In genomic region chr9:133666845-133667244, GRCh38 we compare ENCODE assay signal across 21 cellular contexts. TPM values are rescaled to one million over a fixed set of nuclear protein-coding genes. Genes with fewer than 3 reads are reported as not detected.
A peak's percentile ranks its signal among the peaks of the same experiment; 100 is the strongest.
DNase-seq lines count a peak whose midpoint lies in the region; ATAC-seq, FAIRE-seq and TF ChIP-seq lines count a peak whose summit lies in the region.
"Had no signal": no experiment of that assay in that cellular context is flagged by ENCODE, and none has a peak within 500 bp of the region (broad histone marks: within the 10 kb centered on the region; RNA-seq: fewer than 3 reads in every experiment).

No MANE protein-coding gene starts in this region.

- 84% methylated on average over 11 of the region's 11 CpGs; no CpG with 5 or more reads in 1 of the 2 experiments for WGBS in H1 (ENCODE audit: extremely low coverage in 1 of 2, insufficient coverage in 1 of 2, insufficient read length in 1 of 2, insufficient replicate concordance in 2 of 2, low coverage in 1 of 2, low lambda C conversion rate in 2 of 2, missing lambda C conversion rate in 1 of 2), 2 experiments
- WGBS in neuronal stem cell (ENCODE audit: extremely low coverage in 2 of 2, insufficient read length in 2 of 2, insufficient replicate concordance in 1 of 2), 2 donors, result no CpG with 5 or more reads among the region's 11 CpGs
- WGBS in testis, 2 donors, result 81 to 88% methylated on average over 9 to 11 of the region's 11 CpGs

- peak overlapping the region; percentile 63 for H3K27ac Mint-ChIP-seq in CD4-positive, alpha-beta T cell
- H3K27ac Mint-ChIP-seq: GM23338, HFFc6 had no signal

- intact Hi-C loops in CD4-positive, alpha-beta T cell (cut with DNase I, micrococcal nuclease), result no loop called here
- intact Hi-C loops in testis (cut with DNase I; ENCODE audit: low total_unique reads), result no loop called here

- no peak overlapping the region for H3K4me3 ChIP-seq in H1 (ENCODE audit: extremely low read depth in 1 of 4, insufficient read depth in 2 of 4, low read depth in 3 of 4, low read length in 4 of 4)
- no peak overlapping the region for H3K4me3 ChIP-seq in neuronal stem cell (ENCODE audit: low read length in 2 of 2)
- no peak overlapping the region for H3K4me3 ChIP-seq in testis
- H3K4me3 ChIP-seq: GM23338, HAP-1 had no signal

- H3K27ac ChIP-seq in CD4-positive, alpha-beta T cell (ENCODE audit: low read depth, low read length), result no peak overlapping the region
- H3K27ac ChIP-seq in H1 (ENCODE audit: low read depth, low read length) (no peak overlapping the region), neuronal stem cell (replicated peaks; ENCODE audit: low read length) (no peak overlapping the region), testis (no peak overlapping the region)

- H4K20me1 ChIP-seq in H1 (replicated peaks in 1 of 2; ENCODE audit: control insufficient read depth in 1 of 2, insufficient read depth in 2 of 2, low read length in 2 of 2), result no peaks in the 10 kb centered on the region

- DNase-seq in CD4-positive, alpha-beta T cell, result no peak
- DNase-seq in SK-N-DZ (ENCODE audit: low spot score) (peak; percentile 55), H1 (ENCODE audit: low read depth in 1 of 2, low spot score in 2 of 2) (no peak), neuronal stem cell (ENCODE audit: low spot score) (no peak), NCI-H526 (lab: John Stamatoyannopoulos, UW) (no peak), iPS-NIHi7 (ENCODE audit: extremely low spot score) (no peak), testis (no peak)
- DNase-seq: C1 segment of cervical spinal cord, Calu3, COR-L47, DND-41, HFFc6 had no signal

- H3K27me3 ChIP-seq in CD4-positive, alpha-beta T cell (ENCODE audit: control insufficient read depth, insufficient read depth, low read length), result no peaks in the 10 kb centered on the region
- H3K27me3 ChIP-seq in H1 (replicated peaks in 1 of 4; ENCODE audit: control insufficient read depth in 3 of 4, extremely low read depth in 1 of 4, insufficient read depth in 3 of 4, low read length in 3 of 4), result no peaks in the 10 kb centered on the region; a peak in 1 of 7 replicates
- no peaks in the 10 kb centered on the region for H3K27me3 ChIP-seq in neuronal stem cell (ENCODE audit: control insufficient read depth in 3 of 3, insufficient read depth in 3 of 3, low read depth in 1 of 3, low read length in 3 of 3)
- no peaks in the 10 kb centered on the region for H3K27me3 ChIP-seq in testis

- no peaks in the 10 kb centered on the region for H3K23me2 ChIP-seq in H1 (ENCODE audit: low read depth, low read length)

- no peak overlapping the region for H2BK20ac ChIP-seq in H1 (ENCODE audit: low read length)

- H3K56ac ChIP-seq in H1 (replicated peaks; ENCODE audit: insufficient read length, low read depth, low read length), result no peak overlapping the region

- no peak for TF ChIP-seq RAD21 in H1 (IDR thresholded peaks at IDR 0.05 in 1 of 2, conservative IDR thresholded peaks at IDR 0.05 in 1 of 2; ENCODE audit: low read depth in 2 of 2, low read length in 2 of 2)

- H3K4me2 ChIP-seq in H1 (ENCODE audit: insufficient read depth in 1 of 2, low read depth in 2 of 2, low read length in 2 of 2) (no peak overlapping the region), neuronal stem cell (ENCODE audit: insufficient read depth, low read length, poor library complexity, severe bottlenecking) (no peak overlapping the region)
- H3K4me2 ChIP-seq: GM23338 had no signal

- H2BK12ac ChIP-seq in H1 (ENCODE audit: low read depth, low read length), result no peak overlapping the region
- no peak overlapping the region for H2BK12ac ChIP-seq in neuronal stem cell (ENCODE audit: low read length)

- H2AFZ ChIP-seq in H1 (ENCODE audit: low read length), result no peak overlapping the region
- no peak overlapping the region for H2AFZ ChIP-seq in neuronal stem cell (ENCODE audit: low read length)
- H2AFZ ChIP-seq: GM23338 had no signal

- H2BK15ac ChIP-seq in H1 (ENCODE audit: low read length), result no peak overlapping the region
- H2BK15ac ChIP-seq in neuronal stem cell (ENCODE audit: low read length), result peak overlapping the region; percentile 55

- no peak for ATAC-seq in CD4-positive, alpha-beta T cell (ENCODE audit: poor library complexity)
- ATAC-seq: GM23338 had no signal

- H4K8ac ChIP-seq in H1 (ENCODE audit: extremely low read depth, insufficient read depth, low read length), result 0 out of 2 replicates have a peak overlapping the region, but pooled peaks have one; percentile 57
- no peak overlapping the region for H4K8ac ChIP-seq in neuronal stem cell (ENCODE audit: low read depth, low read length)

- POLR2A ChIA-PET in CD4-positive, alpha-beta T cell (lab: Charles Lee), result no interaction called here
- POLR2A ChIA-PET in H1 (lab: Charles Lee; ENCODE audit: partially characterized antibody), result interaction anchor here (0.8 to 2.7 kb wide), 2 partner anchors 10 to 28 kb away, joined by 3 to 7 read pairs; no protein-coding TSS in a partner anchor

- H3K9me3 ChIP-seq in CD4-positive, alpha-beta T cell (ENCODE audit: control insufficient read depth, low read length), result no peaks in the 10 kb centered on the region
- H3K9me3 ChIP-seq in H1 (ENCODE audit: insufficient read depth in 2 of 2, low read depth in 1 of 2, low read length in 1 of 2) (no peaks in the 10 kb centered on the region; a peak in 1 of 4 replicates), neuronal stem cell (replicated peaks in 1 of 2; ENCODE audit: control insufficient read depth in 2 of 2, insufficient read depth in 1 of 2, low read depth in 1 of 2, low read length in 2 of 2) (no peaks in the 10 kb centered on the region), testis (no peaks in the 10 kb centered on the region)
- H3K9me3 ChIP-seq: HAP-1 had no signal

- peaks cover 5% of the 10 kb centered on the region for H3K36me3 Mint-ChIP-seq in CD4-positive, alpha-beta T cell (ENCODE audit: low read depth)

- H4K91ac ChIP-seq in H1 (replicated peaks; ENCODE audit: insufficient read length, low read length) (no peak overlapping the region), neuronal stem cell (ENCODE audit: low read depth, low read length, poor library complexity) (no peak overlapping the region)

- FAIRE-seq in H1 (lab: Jason Lieb, UNC), result no peak
- FAIRE-seq: G401.6, GM12892, GM19239, H54 had no signal

- CTCF ChIA-PET in CD4-positive, alpha-beta T cell (lab: Charles Lee), result no interaction called here
- CTCF ChIA-PET in H1 (lab: Charles Lee; ENCODE audit: partially characterized antibody), result interaction anchor here (0.7 to 1.4 kb wide), 5 partner anchors 7 to 82 kb away, joined by 3 to 5 read pairs (median 3); no protein-coding TSS in a partner anchor

- H3K9me3 Mint-ChIP-seq in CD4-positive, alpha-beta T cell, result no peaks in the 10 kb centered on the region
- H3K9me3 Mint-ChIP-seq: GM23338, HFFc6 had no signal

- H2BK120ac ChIP-seq in H1 (replicated peaks; ENCODE audit: low read depth, low read length), result no peak overlapping the region
- no peak overlapping the region for H2BK120ac ChIP-seq in neuronal stem cell (ENCODE audit: low read depth, low read length)

- H3K4me1 Mint-ChIP-seq in CD4-positive, alpha-beta T cell (ENCODE audit: low read depth), result no peaks in the 10 kb centered on the region
- H3K4me1 Mint-ChIP-seq: GM23338 had no signal

- no peak overlapping the region for H2AK5ac ChIP-seq in H1 (ENCODE audit: low read depth, low read length)
- H2AK5ac ChIP-seq in neuronal stem cell (ENCODE audit: low read depth, low read length), result no peak overlapping the region

- no peak overlapping the region for H4K5ac ChIP-seq in H1 (ENCODE audit: insufficient read length, low read depth, low read length)

- H3K4me1 ChIP-seq in H1 (replicated peaks in 1 of 4; ENCODE audit: control insufficient read depth in 3 of 4, insufficient read depth in 4 of 4, low read length in 3 of 4), result peaks cover 0 to 5% (median 0%) of the 10 kb centered on the region in 4 experiments; a peak in 3 of 7 replicates
- H3K4me1 ChIP-seq in neuronal stem cell (ENCODE audit: control insufficient read depth in 2 of 2, insufficient read depth in 1 of 2, low read depth in 1 of 2, low read length in 2 of 2), result no peaks in the 10 kb centered on the region
- H3K4me1 ChIP-seq in testis, result peaks cover 13% of the 10 kb centered on the region
- H3K4me1 ChIP-seq: HAP-1 had no signal

- no peak overlapping the region for H3K18ac ChIP-seq in H1 (ENCODE audit: extremely low read depth, low read length)
- H3K18ac ChIP-seq in neuronal stem cell (ENCODE audit: low read length), result peak overlapping the region; percentile 76

- H3K79me1 ChIP-seq in H1 (ENCODE audit: low read depth, low read length) (no peaks in the 10 kb centered on the region), neuronal stem cell (ENCODE audit: low read depth, low read length) (no peaks in the 10 kb centered on the region)

- no peak overlapping the region for H3K23ac ChIP-seq in H1 (ENCODE audit: insufficient read length)
- H3K23ac ChIP-seq in neuronal stem cell (ENCODE audit: low read depth, low read length, poor library complexity), result no peak overlapping the region

- TF ChIP-seq CTCF in CD4-positive, alpha-beta T cell (IDR thresholded peaks at IDR 0.05), result no peak
- no peak for TF ChIP-seq CTCF in H1 (IDR thresholded peaks at IDR 0.05; ENCODE audit: control extremely low read depth in 1 of 3, insufficient read depth in 1 of 3, low read depth in 1 of 3, low read length in 3 of 3)
- no peak for TF ChIP-seq CTCF in testis (IDR thresholded peaks at IDR 0.05)

- no peak overlapping the region for H2BK5ac ChIP-seq in H1 (ENCODE audit: low read depth, low read length)
- no peak overlapping the region for H2BK5ac ChIP-seq in neuronal stem cell (ENCODE audit: low read length)

- no peak overlapping the region for H3K4me3 Mint-ChIP-seq in CD4-positive, alpha-beta T cell
- H3K4me3 Mint-ChIP-seq: HFFc6 had no signal

- no peaks in the 10 kb centered on the region for H3K79me2 ChIP-seq in H1 (ENCODE audit: control insufficient read depth in 1 of 2, insufficient read depth in 2 of 2, low read length in 2 of 2)

- H3K14ac ChIP-seq in H1 (ENCODE audit: insufficient read length) (no peak overlapping the region), neuronal stem cell (ENCODE audit: low read length) (no peak overlapping the region)

- H3K9ac ChIP-seq in H1 (replicated peaks in 1 of 4; ENCODE audit: extremely low read depth in 1 of 4, low read depth in 3 of 4, low read length in 3 of 4), result no peak overlapping the region
- no peak overlapping the region for H3K9ac ChIP-seq in neuronal stem cell (ENCODE audit: low read depth, low read length, poor library complexity)

- H3K36me3 ChIP-seq in H1 (ENCODE audit: control insufficient read depth in 2 of 4, insufficient read depth in 4 of 4, low read length in 3 of 4) (no peaks in the 10 kb centered on the region), neuronal stem cell (replicated peaks in 1 of 2; ENCODE audit: control insufficient read depth in 2 of 2, insufficient read depth in 2 of 2, low read length in 2 of 2) (no peaks in the 10 kb centered on the region), testis (ENCODE audit: low read depth, missing control alignments) (no peaks in the 10 kb centered on the region)
- H3K36me3 ChIP-seq: HAP-1 had no signal

- TF ChIP-seq POLR2A in H1 (IDR thresholded peaks at IDR 0.05; ENCODE audit: control extremely low read depth in 1 of 2, low read depth in 2 of 2, low read length in 2 of 2) (no peak), testis (IDR thresholded peaks at IDR 0.05) (no peak)

- TF ChIP-seq EP300 in H1 (IDR thresholded peaks at IDR 0.05; ENCODE audit: borderline replicate concordance in 1 of 2, low read depth in 2 of 2, low read length in 2 of 2), result no peak

- no peaks in the 10 kb centered on the region for H3K27me3 Mint-ChIP-seq in CD4-positive, alpha-beta T cell

- H3K4ac ChIP-seq in H1 (replicated peaks; ENCODE audit: insufficient read length, low read depth, low read length) (no peak overlapping the region), neuronal stem cell (ENCODE audit: low read length) (no peak overlapping the region)

RNA-seq across cellular contexts. Expression of gene DBH, which starts 30.7 kb away (rescaled TPM):
- 1 to 10 TPM; 1.7 to 1.8 TPM for total RNA-seq in CD4-positive, alpha-beta T cell
- 66.7 and 67.7 TPM in 2 replicates for polyA plus RNA-seq in SK-N-DZ (2014; cell fraction: cytosol; rRNA removed)
- 67.3 and 95.0 TPM in 2 replicates for polyA plus RNA-seq in SK-N-DZ (2014; cell fraction: nucleus; rRNA removed)
- 0.29 TPM in 1 of 2 replicates, not detected in the other for total RNA-seq in H1 (2021; fragmentation: NEBNext Ultra II Directional; extraction: Animal tissue kit (Norgen Biotek cat#: 25700))
- polyA plus RNA-seq in H1 (2011; rRNA removed) (0.18 and 0.24 TPM in 2 replicates), testis (ENCODE audit: insufficient read depth, low read depth, low replicate concordance) (not detected)
- polyA plus RNA-seq in H1 (2011; cell fraction: cytosol; rRNA removed), result 0.17 TPM
- polyA plus RNA-seq in H1 (2011; cell fraction: nucleus; rRNA removed), result 0.76 TPM
- polyA plus RNA-seq in H1 (2012, experiment 1 of 2), result 0.11 to 0.53 TPM (median 0.31 TPM) in 4 replicates
- 0.12 TPM for polyA plus RNA-seq in H1 (2012, experiment 2 of 2)
- 0.20 TPM for polyA plus RNA-seq in H1 (2013, experiment 1 of 2)
- 0.26 TPM for polyA plus RNA-seq in H1 (2013, experiment 2 of 2)
- polyA minus RNA-seq in H1 (2011; rRNA and poly(A)+ RNA removed), result 0.10 and 0.22 TPM in 2 replicates
- not detected for polyA minus RNA-seq in H1 (2011; cell fraction: cytosol; rRNA and poly(A)+ RNA removed)
- 0.40 TPM for polyA minus RNA-seq in H1 (2011; cell fraction: nucleus; rRNA and poly(A)+ RNA removed)
- not detected for polyA plus RNA-seq in neuronal stem cell (2013, experiment 1 of 2)
- polyA plus RNA-seq in neuronal stem cell (2013, experiment 2 of 2), result not detected
- total RNA-seq in testis, result under 1 TPM in 1 of 2 donors, not detected in 1; 0.06 TPM
- total RNA-seq: A172, A673, Calu3, HFFc6 had no signal
- polyA plus RNA-seq: BJ had no signal

RNA-seq across cellular contexts. Expression of gene FAM163B, which starts 57.7 kb away (rescaled TPM):
- not detected for total RNA-seq in CD4-positive, alpha-beta T cell
- 3.8 and 5.4 TPM in 2 replicates for polyA plus RNA-seq in SK-N-DZ (2014; cell fraction: cytosol; rRNA removed)
- polyA plus RNA-seq in SK-N-DZ (2014; cell fraction: nucleus; rRNA removed), result 4.3 and 7.0 TPM in 2 replicates
- 0.38 and 0.63 TPM in 2 replicates for total RNA-seq in H1 (2021; fragmentation: NEBNext Ultra II Directional; extraction: Animal tissue kit (Norgen Biotek cat#: 25700))
- polyA plus RNA-seq in H1 (2011; rRNA removed), result 1.0 and 2.6 TPM in 2 replicates
- 1.5 TPM for polyA plus RNA-seq in H1 (2011; cell fraction: cytosol; rRNA removed)
- 3.8 TPM for polyA plus RNA-seq in H1 (2011; cell fraction: nucleus; rRNA removed)
- polyA plus RNA-seq in H1 (2012, experiment 1 of 2), result 0.64 to 2.1 TPM (median 1.3 TPM) in 4 replicates
- 0.38 TPM for polyA plus RNA-seq in H1 (2012, experiment 2 of 2)
- 0.59 TPM for polyA plus RNA-seq in H1 (2013, experiment 1 of 2)
- polyA plus RNA-seq in H1 (2013, experiment 2 of 2), result 0.63 TPM
- polyA minus RNA-seq in H1 (2011; rRNA and poly(A)+ RNA removed), result 1.2 TPM in 2 replicates
- polyA minus RNA-seq in H1 (2011; cell fraction: cytosol; rRNA and poly(A)+ RNA removed), result not detected
- polyA minus RNA-seq in H1 (2011; cell fraction: nucleus; rRNA and poly(A)+ RNA removed), result 1.3 TPM
- polyA plus RNA-seq in neuronal stem cell (2013, experiment 1 of 2), result 0.18 TPM
- polyA plus RNA-seq in neuronal stem cell (2013, experiment 2 of 2), result 0.12 TPM
- 1 to 10 TPM; 2.8 to 3.8 TPM for total RNA-seq in testis
- 2.2 TPM for polyA plus RNA-seq in testis (ENCODE audit: insufficient read depth, low read depth, low replicate concordance)
- total RNA-seq: A172, A673, Calu3, HFFc6 had no signal
- polyA plus RNA-seq: BJ had no signal
